ENCODE assay signal across 13 cellular contexts in the genomic region with DNA sequence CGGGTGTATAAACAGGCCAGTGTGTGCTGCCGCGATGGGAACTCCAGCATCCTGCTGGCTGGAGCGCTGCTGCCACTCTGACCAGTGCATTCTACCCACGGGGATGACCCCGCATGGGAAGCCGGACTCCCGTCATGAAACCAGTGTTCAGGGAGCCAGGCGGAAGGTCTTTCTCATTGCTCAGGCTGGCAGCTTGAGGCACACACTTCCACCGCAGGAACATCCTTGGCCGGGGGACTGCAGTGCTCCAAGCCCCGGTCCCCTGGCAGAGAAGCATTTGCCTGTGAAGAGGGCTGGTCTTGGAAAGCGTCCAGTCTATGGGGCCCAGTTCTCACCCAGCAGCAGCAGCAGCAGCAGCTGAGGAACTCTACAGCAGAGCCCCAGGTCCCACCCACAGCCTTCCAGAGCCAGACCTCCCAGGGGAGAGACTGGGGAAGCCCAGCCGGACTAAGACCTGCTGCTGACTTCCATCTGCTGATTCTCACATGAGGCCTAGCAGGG.
DNase-seq lines count a peak whose midpoint lies in the region; ATAC-seq and TF ChIP-seq lines count a peak whose summit lies in the region.
"Had no signal": no experiment of that assay in that cellular context is flagged by ENCODE, and none has a peak within 500 bp of the region (broad histone marks: within the 10 kb centered on the region; RNA-seq: fewer than 3 reads in every experiment).

No MANE protein-coding gene starts in this region.

- peaks cover 8 to 73% of the 10 kb centered on the region in 2 experiments; a peak in 3 of 4 replicates for H3K4me1 ChIP-seq in SK-N-SH (ENCODE audit: control insufficient read depth in 1 of 2, insufficient read depth in 2 of 2, low read depth in 1 of 2, low read length in 1 of 2)
- H3K4me1 ChIP-seq in stomach: peaks cover 5 to 47% (median 28%) of the 10 kb centered on the region in 4 donors
- H3K4me1 ChIP-seq in MM.1S (ENCODE audit: low read length): no peaks in the 10 kb centered on the region
- H3K4me1 ChIP-seq: pancreas had no signal

- no peak for TF ChIP-seq POLR2A in stomach (IDR thresholded peaks at IDR 0.05)

- no peaks in the 10 kb centered on the region for H3K79me2 ChIP-seq in SK-N-SH (ENCODE audit: insufficient read depth)
- no peaks in the 10 kb centered on the region for H3K79me2 ChIP-seq in MM.1S (ENCODE audit: low read length)

- H3K4me3 ChIP-seq in SK-N-SH (ENCODE audit: low read depth in 2 of 2, low read length in 1 of 2): no peak overlapping the region
- H3K4me3 ChIP-seq in stomach: no peak overlapping the region
- H3K4me3 ChIP-seq in MM.1S (ENCODE audit: low read length): no peak overlapping the region
- H3K4me3 ChIP-seq: pancreas had no signal

- TF ChIP-seq CTCF in SK-N-SH (IDR thresholded peaks at IDR 0.05): no peak
- TF ChIP-seq CTCF in stomach (IDR thresholded peaks at IDR 0.05): no peak
- TF ChIP-seq CTCF in MM.1S (IDR thresholded peaks at IDR 0.05; ENCODE audit: low read length): no peak

- intact Hi-C loops in left ventricle myocardium superior (cut with micrococcal nuclease) (no loop called here), stomach (cut with DNase I; ENCODE audit: low total_unique reads) (no loop called here)

- H3K9me2 ChIP-seq in SK-N-SH: no peaks in the 10 kb centered on the region
- H3K9me2 ChIP-seq in MM.1S (replicated peaks; ENCODE audit: insufficient read depth, low read length): no peaks in the 10 kb centered on the region

- TF ChIP-seq RAD21 in SK-N-SH (IDR thresholded peaks at IDR 0.05; ENCODE audit: low read length): 0 out of 2 replicates have a peak, but pooled peaks have one; percentile 4

- no peaks in the 10 kb centered on the region for H3F3A ChIP-seq in SK-N-SH (replicated peaks; ENCODE audit: insufficient read depth)
- H3F3A ChIP-seq in MM.1S (ENCODE audit: insufficient read depth, low read length): no peaks in the 10 kb centered on the region

- H4K20me1 ChIP-seq in SK-N-SH (ENCODE audit: insufficient read depth) (no peaks in the 10 kb centered on the region), MM.1S (ENCODE audit: insufficient read depth, low read length) (no peaks in the 10 kb centered on the region)

- POLR2A ChIA-PET in SK-N-SH (lab: Yijun Ruan, JAX): interaction anchor here (1.8 kb wide), 1 partner anchor 17 kb away, joined by 4 read pairs; no protein-coding TSS in a partner anchor

- H3K9me3 ChIP-seq in SK-N-SH: no peaks in the 10 kb centered on the region
- peaks cover 3 to 15% (median 7%) of the 10 kb centered on the region in 4 donors for H3K9me3 ChIP-seq in stomach
- H3K9me3 ChIP-seq in MM.1S (replicated peaks; ENCODE audit: insufficient read depth, low read length): no peaks in the 10 kb centered on the region
- H3K9me3 ChIP-seq: pancreas had no signal

- DNase-seq in NCI-H2107 treated with DMSO at 0.1 percent for 48 hours (lab: John Stamatoyannopoulos, UW; ENCODE audit: unreplicated experiment) (peak; percentile 44), NCI-H2107 (lab: John Stamatoyannopoulos, UW) (no peak), SK-N-SH (peak; percentile 80), left ventricle myocardium superior (peak; percentile 54), stomach (no peak), H4 (ENCODE audit: low spot score) (no peak), MM.1S (no peak), glomerular visceral epithelial cell (ENCODE audit: extremely low spot score) (no peak)
- DNase-seq: activated CD8-positive, alpha-beta memory T cell treated with anti-CD3 and anti-CD28 coated beads, Interleukin-2, amount 50 U/mL, for 4 hours; islet precursor cell; Kasumi-1; PC-3 had no signal

- H3K27me3 ChIP-seq in SK-N-SH (ENCODE audit: insufficient read depth): no peaks in the 10 kb centered on the region
- no peaks in the 10 kb centered on the region for H3K27me3 ChIP-seq in stomach
- H3K27me3 ChIP-seq in MM.1S (replicated peaks; ENCODE audit: insufficient read depth, low read length): no peaks in the 10 kb centered on the region
- H3K27me3 ChIP-seq: pancreas had no signal

- 79% methylated on average over 13 of the region's 14 CpGs for WGBS in SK-N-SH (ENCODE audit: low lambda C conversion rate)
- WGBS in stomach, 5 donors: 35 to 69% (median 64%) methylated on average over 3 to 14 of the region's 14 CpGs

- H3K9ac ChIP-seq in SK-N-SH: no peak overlapping the region
- H3K9ac ChIP-seq in MM.1S (ENCODE audit: low read length): no peak overlapping the region

- H3K36me3 ChIP-seq in SK-N-SH (replicated peaks in 1 of 2; ENCODE audit: control insufficient read depth in 1 of 2, insufficient read depth in 2 of 2, low read length in 1 of 2) (no peaks in the 10 kb centered on the region), stomach (no peaks in the 10 kb centered on the region), MM.1S (replicated peaks; ENCODE audit: insufficient read depth, low read length) (no peaks in the 10 kb centered on the region)
- H3K36me3 ChIP-seq: pancreas had no signal

- TF ChIP-seq EP300 in SK-N-SH (IDR thresholded peaks at IDR 0.05; ENCODE audit: borderline replicate concordance in 1 of 2, low read depth in 1 of 2, low read length in 1 of 2): no peak; a peak in 1 of 4 replicates
- TF ChIP-seq EP300 in stomach (IDR thresholded peaks at IDR 0.05): no peak

- H3K27ac ChIP-seq in SK-N-SH (ENCODE audit: low read depth in 2 of 2, low read length in 1 of 2): peak overlapping the region in 1 of 2 experiments; percentile 82; a peak in 2 of 4 replicates
- H3K27ac ChIP-seq in stomach: peak overlapping the region in 4 of 5 donors; percentile 14 to 94 (median 74)
- H3K27ac ChIP-seq in MM.1S (ENCODE audit: low read length): no peak overlapping the region
- H3K27ac ChIP-seq: pancreas had no signal

- H2AFZ ChIP-seq in SK-N-SH (ENCODE audit: low read depth): no peak overlapping the region
- no peak overlapping the region for H2AFZ ChIP-seq in MM.1S (ENCODE audit: low read length)

- CTCF ChIA-PET in SK-N-SH (lab: Yijun Ruan, JAX): interaction anchor here (0.6 to 1.6 kb wide), 4 partner anchors 12 to 463 kb away, joined by 3 to 7 read pairs (median 4); no protein-coding TSS in a partner anchor

- H3K4me2 ChIP-seq in SK-N-SH (no peak overlapping the region), MM.1S (ENCODE audit: low read depth, low read length) (no peak overlapping the region)

- ATAC-seq in left ventricle myocardium superior: peak; percentile 32
- ATAC-seq: pancreas, PC-3 had no signal

TF ChIP-seq in SK-N-SH, 30 proteins besides CTCF, POLR2A, EP300 and RAD21:
- TF ChIP-seq RXRA (IDR thresholded peaks at IDR 0.05; ENCODE audit: borderline replicate concordance, low read depth) (no peak), SMC3 (IDR thresholded peaks at IDR 0.05; ENCODE audit: low read depth, low read length) (peak; percentile 9; the same call in 1 of the 2 replicates), NRF1 (IDR thresholded peaks at IDR 0.05; ENCODE audit: low read depth, low read length) (no peak), EZH2phosphoT487 (IDR thresholded peaks at IDR 0.05; ENCODE audit: borderline replicate concordance, low read depth) (no peak), MEF2A (IDR thresholded peaks at IDR 0.05; ENCODE audit: borderline replicate concordance, low read depth) (no peak), MAX (IDR thresholded peaks at IDR 0.05; ENCODE audit: low read depth) (no peak)
- TF ChIP-seq, protein P1, sequence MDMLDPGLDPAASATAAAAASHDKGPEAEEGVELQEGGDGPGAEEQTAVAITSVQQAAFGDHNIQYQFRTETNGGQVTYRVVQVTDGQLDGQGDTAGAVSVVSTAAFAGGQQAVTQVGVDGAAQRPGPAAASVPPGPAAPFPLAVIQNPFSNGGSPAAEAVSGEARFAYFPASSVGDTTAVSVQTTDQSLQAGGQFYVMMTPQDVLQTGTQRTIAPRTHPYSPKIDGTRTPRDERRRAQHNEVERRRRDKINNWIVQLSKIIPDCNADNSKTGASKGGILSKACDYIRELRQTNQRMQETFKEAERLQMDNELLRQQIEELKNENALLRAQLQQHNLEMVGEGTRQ (IDR thresholded peaks at IDR 0.05; ENCODE audit: borderline replicate concordance, low read depth, low read length): no peak
- TF ChIP-seq, protein P2, sequence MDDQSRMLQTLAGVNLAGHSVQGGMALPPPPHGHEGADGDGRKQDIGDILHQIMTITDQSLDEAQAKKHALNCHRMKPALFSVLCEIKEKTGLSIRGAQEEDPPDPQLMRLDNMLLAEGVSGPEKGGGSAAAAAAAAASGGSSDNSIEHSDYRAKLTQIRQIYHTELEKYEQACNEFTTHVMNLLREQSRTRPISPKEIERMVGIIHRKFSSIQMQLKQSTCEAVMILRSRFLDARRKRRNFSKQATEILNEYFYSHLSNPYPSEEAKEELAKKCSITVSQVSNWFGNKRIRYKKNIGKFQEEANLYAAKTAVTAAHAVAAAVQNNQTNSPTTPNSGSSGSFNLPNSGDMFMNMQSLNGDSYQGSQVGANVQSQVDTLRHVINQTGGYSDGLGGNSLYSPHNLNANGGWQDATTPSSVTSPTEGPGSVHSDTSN (IDR thresholded peaks at IDR 0.05): no peak

Comparison
In these comparisons a context has a peak if more than half of its experiments do, and no peak if none do; other contexts are left out.
1. DNase-seq: peak in NCI-H2107 treated with DMSO at 0.1 percent for 48 hours (single experiment), SK-N-SH (single experiment) and left ventricle myocardium superior (single experiment); none in NCI-H2107 (single experiment), stomach (single experiment), H4 (single experiment), MM.1S (single experiment) and glomerular visceral epithelial cell (single experiment).